In the genomic region with DNA sequence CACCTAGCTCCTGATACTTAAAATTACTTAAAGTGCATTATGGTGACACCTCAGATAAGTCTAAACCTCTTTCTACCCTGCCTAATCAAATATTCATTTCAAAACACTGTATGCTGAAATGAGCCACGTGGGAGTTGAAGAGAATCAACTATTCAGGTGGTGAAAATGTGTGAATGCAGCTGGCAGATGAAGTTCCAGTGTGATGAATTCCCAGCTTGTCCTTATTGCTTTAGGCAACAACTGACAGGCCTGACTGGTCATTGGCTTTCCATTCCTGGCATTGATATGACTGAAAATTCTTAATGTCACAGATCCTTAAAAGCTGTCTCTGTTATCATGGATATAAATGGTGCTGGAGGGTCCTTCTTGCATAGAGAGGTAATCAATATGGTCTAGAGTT, we compare ENCODE assay signal across 17 cellular contexts.
A peak's percentile ranks its signal among the peaks of the same experiment; 100 is the strongest.
DNase-seq lines count a peak whose midpoint lies in the region; ATAC-seq, FAIRE-seq and TF ChIP-seq lines count a peak whose summit lies in the region.
"Had no signal": no experiment of that assay in that cellular context is flagged by ENCODE, and none has a peak within 500 bp of the region (broad histone marks: within the 10 kb centered on the region; RNA-seq: fewer than 3 reads in every experiment).

No MANE protein-coding gene starts in this region.

- TF ChIP-seq POLR2A in A549 (IDR thresholded peaks at IDR 0.05; ENCODE audit: low read length), result no peak

- DNase-seq in A549 (ENCODE audit: low read depth in 1 of 2, low spot score in 1 of 2), result no peak
- peak; percentile 15 for DNase-seq in NCI-H69 (lab: John Stamatoyannopoulos, UW)
- DNase-seq in foreskin melanocyte, result peak; percentile 11
- DNase-seq in urothelium cell line (ENCODE audit: low spot score), result no peak
- no peak for DNase-seq in islet precursor cell
- no peak for DNase-seq in epidermal melanocyte (ENCODE audit: insufficient read length, low spot score)
- DNase-seq in iPS-NIHi7 (ENCODE audit: extremely low spot score), result no peak
- DNase-seq: 8988T; Calu3; CD8-positive, alpha-beta T cell; DMS79 treated with DMSO at 0.1 percent for 48 hours; GF-D8; IMR-90 had no signal

- no peaks in the 10 kb centered on the region for H3K4me1 ChIP-seq in A549
- H3K4me1 ChIP-seq: BLaER1 treated with 17β-estradiol and CSF1 and Interleukin-3, amounts not matched to agents 10 nM and 100 nM; HAP-1 had no signal

- POLR2A ChIA-PET in A549 (lab: Yijun Ruan, JAX), result no interaction called here

- H3K9me3 ChIP-seq in A549, result peaks cover 8% of the 10 kb centered on the region; the same call in 2 of the 3 replicates
- H3K9me3 ChIP-seq: HAP-1 had no signal

- FAIRE-seq in A549 (lab: Jason Lieb, UNC), result peak; percentile 54
- FAIRE-seq in urothelium cell line (lab: Jason Lieb, UNC), result peak; percentile 37
- FAIRE-seq: H1 had no signal

- H3K4me3 ChIP-seq in A549, result no peak overlapping the region
- H3K4me3 ChIP-seq: BLaER1 treated with 17β-estradiol and CSF1 and Interleukin-3, amounts not matched to agents 10 nM and 100 nM; HAP-1 had no signal

- no peak overlapping the region for H3K27ac ChIP-seq in A549
- H3K27ac ChIP-seq: BLaER1 treated with 17β-estradiol and CSF1 and Interleukin-3, amounts not matched to agents 10 nM and 100 nM; HL-60 had no signal

- CTCF ChIA-PET in A549 (lab: Yijun Ruan, JAX), result interaction anchor here (1.0 to 1.3 kb wide), 2 partner anchors 24 to 315 kb away, joined by 3 read pairs; no protein-coding TSS in a partner anchor

- no peak for TF ChIP-seq CTCF in A549 (IDR thresholded peaks at IDR 0.05)

- ATAC-seq in A549, result no peak
- ATAC-seq: CD8-positive, alpha-beta T cell had no signal

- 21% methylated on average over 1 of the region's 1 CpG for WGBS in A549 (ENCODE audit: missing lambda C conversion rate)

- H3K4me2 ChIP-seq in A549, result no peak overlapping the region
- H3K4me2 ChIP-seq: BLaER1 treated with 17β-estradiol and CSF1 and Interleukin-3, amounts not matched to agents 10 nM and 100 nM had no signal

- no peak for TF ChIP-seq RAD21 in A549 (conservative IDR thresholded peaks at IDR 0.05 in 1 of 2, IDR thresholded peaks at IDR 0.05 in 1 of 2)

- no peak for TF ChIP-seq EP300 in A549 (IDR thresholded peaks at IDR 0.05)

TF ChIP-seq in A549, 52 proteins besides CTCF, POLR2A, EP300 and RAD21:
- TF ChIP-seq ZC3H11A (IDR thresholded peaks at IDR 0.05) (no peak), MAFK (IDR thresholded peaks at IDR 0.05; ENCODE audit: partially characterized antibody) (no peak), KDM5A (IDR thresholded peaks at IDR 0.05) (no peak), GATA3 (IDR thresholded peaks at IDR 0.05; ENCODE audit: borderline replicate concordance) (no peak), HDAC2 (IDR thresholded peaks at IDR 0.05) (no peak), TP53 (CRISPR knock-in tag; IDR thresholded peaks at IDR 0.05) (no peak), FOSB (CRISPR knock-in tag; IDR thresholded peaks at IDR 0.05) (no peak), ZSCAN20 (CRISPR knock-in tag; IDR thresholded peaks at IDR 0.05) (no peak), RCOR1 (IDR thresholded peaks at IDR 0.05; ENCODE audit: low read depth, low read length) (no peak), RARB (CRISPR knock-in tag; IDR thresholded peaks at IDR 0.05) (no peak), CEBPB (IDR thresholded peaks at IDR 0.05) (no peak), HEYL (CRISPR knock-in tag; IDR thresholded peaks at IDR 0.05) (no peak), HOXB5 (CRISPR knock-in tag; IDR thresholded peaks at IDR 0.05) (no peak), CHD2 (IDR thresholded peaks at IDR 0.05; ENCODE audit: low read length, partially characterized antibody) (no peak), KDM1A (IDR thresholded peaks at IDR 0.05; ENCODE audit: low read depth) (no peak)
- TF ChIP-seq, protein P1, sequence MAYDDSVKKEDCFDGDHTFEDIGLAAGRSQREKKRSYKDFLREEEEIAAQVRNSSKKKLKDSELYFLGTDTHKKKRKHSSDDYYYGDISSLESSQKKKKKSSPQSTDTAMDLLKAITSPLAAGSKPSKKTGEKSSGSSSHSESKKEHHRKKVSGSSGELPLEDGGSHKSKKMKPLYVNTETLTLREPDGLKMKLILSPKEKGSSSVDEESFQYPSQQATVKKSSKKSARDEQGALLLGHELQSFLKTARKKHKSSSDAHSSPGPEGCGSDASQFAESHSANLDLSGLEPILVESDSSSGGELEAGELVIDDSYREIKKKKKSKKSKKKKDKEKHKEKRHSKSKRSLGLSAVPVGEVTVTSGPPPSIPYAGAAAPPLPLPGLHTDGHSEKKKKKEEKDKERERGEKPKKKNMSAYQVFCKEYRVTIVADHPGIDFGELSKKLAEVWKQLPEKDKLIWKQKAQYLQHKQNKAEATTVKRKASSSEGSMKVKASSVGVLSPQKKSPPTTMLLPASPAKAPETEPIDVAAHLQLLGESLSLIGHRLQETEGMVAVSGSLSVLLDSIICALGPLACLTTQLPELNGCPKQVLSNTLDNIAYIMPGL (CRISPR knock-in tag; IDR thresholded peaks at IDR 0.05; ENCODE audit: borderline replicate concordance), result no peak
- TF ChIP-seq, protein P2, sequence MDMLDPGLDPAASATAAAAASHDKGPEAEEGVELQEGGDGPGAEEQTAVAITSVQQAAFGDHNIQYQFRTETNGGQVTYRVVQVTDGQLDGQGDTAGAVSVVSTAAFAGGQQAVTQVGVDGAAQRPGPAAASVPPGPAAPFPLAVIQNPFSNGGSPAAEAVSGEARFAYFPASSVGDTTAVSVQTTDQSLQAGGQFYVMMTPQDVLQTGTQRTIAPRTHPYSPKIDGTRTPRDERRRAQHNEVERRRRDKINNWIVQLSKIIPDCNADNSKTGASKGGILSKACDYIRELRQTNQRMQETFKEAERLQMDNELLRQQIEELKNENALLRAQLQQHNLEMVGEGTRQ (IDR thresholded peaks at IDR 0.05), result no peak
- TF ChIP-seq, protein P3, sequence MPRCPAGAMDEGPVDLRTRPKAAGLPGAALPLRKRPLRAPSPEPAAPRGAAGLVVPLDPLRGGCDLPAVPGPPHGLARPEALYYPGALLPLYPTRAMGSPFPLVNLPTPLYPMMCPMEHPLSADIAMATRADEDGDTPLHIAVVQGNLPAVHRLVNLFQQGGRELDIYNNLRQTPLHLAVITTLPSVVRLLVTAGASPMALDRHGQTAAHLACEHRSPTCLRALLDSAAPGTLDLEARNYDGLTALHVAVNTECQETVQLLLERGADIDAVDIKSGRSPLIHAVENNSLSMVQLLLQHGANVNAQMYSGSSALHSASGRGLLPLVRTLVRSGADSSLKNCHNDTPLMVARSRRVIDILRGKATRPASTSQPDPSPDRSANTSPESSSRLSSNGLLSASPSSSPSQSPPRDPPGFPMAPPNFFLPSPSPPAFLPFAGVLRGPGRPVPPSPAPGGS (IDR thresholded peaks at IDR 0.05), result no peak
- TF ChIP-seq, protein P4, sequence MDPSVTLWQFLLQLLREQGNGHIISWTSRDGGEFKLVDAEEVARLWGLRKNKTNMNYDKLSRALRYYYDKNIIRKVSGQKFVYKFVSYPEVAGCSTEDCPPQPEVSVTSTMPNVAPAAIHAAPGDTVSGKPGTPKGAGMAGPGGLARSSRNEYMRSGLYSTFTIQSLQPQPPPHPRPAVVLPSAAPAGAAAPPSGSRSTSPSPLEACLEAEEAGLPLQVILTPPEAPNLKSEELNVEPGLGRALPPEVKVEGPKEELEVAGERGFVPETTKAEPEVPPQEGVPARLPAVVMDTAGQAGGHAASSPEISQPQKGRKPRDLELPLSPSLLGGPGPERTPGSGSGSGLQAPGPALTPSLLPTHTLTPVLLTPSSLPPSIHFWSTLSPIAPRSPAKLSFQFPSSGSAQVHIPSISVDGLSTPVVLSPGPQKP (IDR thresholded peaks at IDR 0.05; ENCODE audit: low read depth, low read length), result no peak

Comparison
In these comparisons a context has a peak if more than half of its experiments do, and no peak if none do; other contexts are left out.
1. DNase-seq: peak in NCI-H69 (single experiment) and foreskin melanocyte (single experiment); none in A549 (0 of 2), urothelium cell line (single experiment), islet precursor cell (single experiment), epidermal melanocyte (single experiment) and iPS-NIHi7 (single experiment).